8 cellular contexts compared by ENCODE assay signal in the genomic region with DNA sequence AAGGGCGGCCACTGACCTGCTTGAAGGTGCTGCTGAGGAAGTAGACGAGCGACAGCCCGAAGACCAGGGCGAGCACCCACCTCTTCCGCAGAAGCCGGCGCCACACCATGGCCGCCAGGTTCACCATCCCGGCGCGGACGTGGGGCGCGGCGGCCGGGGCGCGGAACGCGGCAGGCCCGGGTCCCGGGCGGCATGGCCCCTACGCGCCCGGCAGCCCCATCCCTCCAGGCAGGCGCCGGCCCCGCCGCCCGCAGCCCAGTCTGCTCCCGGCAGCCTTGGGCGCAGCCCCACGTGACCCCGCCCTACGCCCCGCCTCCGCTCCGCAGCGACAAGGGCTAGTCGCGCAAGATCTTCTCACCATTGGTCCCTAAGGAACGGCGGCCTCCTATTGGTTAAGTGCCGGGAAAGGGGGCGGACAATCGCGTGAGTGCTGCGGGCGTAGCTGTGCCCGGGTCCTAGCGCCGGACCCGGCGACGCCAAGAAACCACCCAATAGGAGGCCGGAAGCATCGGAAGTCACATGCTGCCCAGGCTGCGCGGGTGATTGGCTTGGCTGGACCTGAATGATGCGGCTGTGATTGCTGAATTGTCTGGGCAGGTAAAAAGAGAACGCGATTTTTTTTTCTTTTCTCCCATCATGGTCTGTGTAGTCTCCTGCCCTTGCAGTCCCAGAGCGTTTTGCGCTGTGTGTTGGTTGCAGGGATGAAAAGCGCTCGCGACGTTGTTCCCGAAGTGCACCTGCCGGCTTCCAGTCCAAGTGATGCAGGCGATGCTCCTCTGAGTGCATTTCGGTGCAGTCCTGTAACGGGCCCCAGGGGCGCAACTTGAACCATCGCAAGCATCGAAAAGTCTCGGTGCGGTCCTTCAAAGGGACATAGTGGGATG. TPM values are rescaled to one million over a fixed set of nuclear protein-coding genes. Genes with fewer than 3 reads are reported as not detected.
DNase-seq lines count a peak whose midpoint lies in the region; ATAC-seq and TF ChIP-seq lines count a peak whose summit lies in the region.

A gene with protein sequence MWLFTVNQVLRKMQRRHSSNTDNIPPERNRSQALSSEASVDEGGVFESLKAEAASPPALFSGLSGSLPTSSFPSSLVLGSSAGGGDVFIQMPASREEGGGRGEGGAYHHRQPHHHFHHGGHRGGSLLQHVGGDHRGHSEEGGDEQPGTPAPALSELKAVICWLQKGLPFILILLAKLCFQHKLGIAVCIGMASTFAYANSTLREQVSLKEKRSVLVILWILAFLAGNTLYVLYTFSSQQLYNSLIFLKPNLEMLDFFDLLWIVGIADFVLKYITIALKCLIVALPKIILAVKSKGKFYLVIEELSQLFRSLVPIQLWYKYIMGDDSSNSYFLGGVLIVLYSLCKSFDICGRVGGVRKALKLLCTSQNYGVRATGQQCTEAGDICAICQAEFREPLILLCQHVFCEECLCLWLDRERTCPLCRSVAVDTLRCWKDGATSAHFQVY (plus strand): TSS at position 542 of the 884 bp plus-strand sequence. CDS start 2,183 bp downstream, outside the sequence.
A gene with protein sequence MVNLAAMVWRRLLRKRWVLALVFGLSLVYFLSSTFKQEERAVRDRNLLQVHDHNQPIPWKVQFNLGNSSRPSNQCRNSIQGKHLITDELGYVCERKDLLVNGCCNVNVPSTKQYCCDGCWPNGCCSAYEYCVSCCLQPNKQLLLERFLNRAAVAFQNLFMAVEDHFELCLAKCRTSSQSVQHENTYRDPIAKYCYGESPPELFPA (minus strand): TSS at position 296 of the 884 bp plus-strand sequence. CDS start 169 bp downstream, at position 127.

- WGBS in ovary, 3 donors, result 0 to 1% (median 1%) methylated on average over 79 to 80 of the region's 80 CpGs

- H3K4me1 ChIP-seq in ovary (ENCODE audit: insufficient read depth) (peaks cover 3% of the 10 kb centered on the region), tibial artery (peaks cover 5 to 18% (median 11%) of the 10 kb centered on the region in 4 donors)

- H3K27me3 ChIP-seq in ovary, result no peaks in the 10 kb centered on the region
- no peaks in the 10 kb centered on the region for H3K27me3 ChIP-seq in tibial artery

- TF ChIP-seq POLR2A in GM10847 (IDR thresholded peaks at IDR 0.05; ENCODE audit: extremely low read depth, insufficient read length), result peak; percentile 90
- peak; percentile 74 for TF ChIP-seq POLR2A in ovary (IDR thresholded peaks at IDR 0.05)

- peaks cover 23% of the 10 kb centered on the region for H3K4me1 Mint-ChIP-seq in activated naive CD8-positive, alpha-beta T cell treated with anti-CD3 and anti-CD28 coated beads for 36 hours

- peak within 1 kb of the TSS; percentile 70 for H3K4me3 ChIP-seq in ovary
- peak within 1 kb of the TSS; percentile 94 to 96 for H3K4me3 ChIP-seq in tibial artery

- peak within 1 kb of the TSS; percentile 96 for H3K4me3 Mint-ChIP-seq in activated naive CD8-positive, alpha-beta T cell treated with anti-CD3 and anti-CD28 coated beads for 36 hours

- H3K27ac Mint-ChIP-seq in activated naive CD8-positive, alpha-beta T cell treated with anti-CD3 and anti-CD28 coated beads for 36 hours, result peak within 1 kb of the TSS; percentile 86

- peak; percentile 95 for DNase-seq in NCI-H1092 treated with DMSO at 0.1 percent for 48 hours (lab: John Stamatoyannopoulos, UW)
- DNase-seq in SKM-1 (lab: John Stamatoyannopoulos, UW; ENCODE audit: unreplicated experiment), result peak; percentile 71
- DNase-seq in activated naive CD8-positive, alpha-beta T cell treated with anti-CD3 and anti-CD28 coated beads for 36 hours, result peak; percentile 99
- peak; percentile 99 for DNase-seq in Right ventricle myocardium inferior (ENCODE audit: missing footprints)
- peak; percentile 98 to 99 (median 99) for DNase-seq in ovary
- peak; percentile 99 to 100 for DNase-seq in tibial artery

- no peak within 1 kb of the TSS for H3K27ac ChIP-seq in ovary
- H3K27ac ChIP-seq in tibial artery, result peak within 1 kb of the TSS; percentile 73 to 79

- no peaks in the 10 kb centered on the region for H3K27me3 Mint-ChIP-seq in activated naive CD8-positive, alpha-beta T cell treated with anti-CD3 and anti-CD28 coated beads for 36 hours

- no peak for TF ChIP-seq EP300 in ovary (IDR thresholded peaks at IDR 0.05)

- ATAC-seq in HG02610 (IDR thresholded peaks at IDR 0.05; ENCODE audit: unreplicated experiment) (peak; percentile 99), Right ventricle myocardium inferior (peak; percentile 100)

- no peak for TF ChIP-seq CTCF in ovary (IDR thresholded peaks at IDR 0.05)
- TF ChIP-seq CTCF in tibial artery (IDR thresholded peaks at IDR 0.05), result peak in 1 of 2 experiments; percentile 13

- H3K9me3 Mint-ChIP-seq in activated naive CD8-positive, alpha-beta T cell treated with anti-CD3 and anti-CD28 coated beads for 36 hours, result no peaks in the 10 kb centered on the region

- intact Hi-C loops in Right ventricle myocardium inferior (cut with DNase I), result no loop called here
- intact Hi-C loops in ovary (cut with DNase I), result loop anchor here in 1 of 4 donors (2.0 kb wide), 1 partner anchor 81 kb away; no protein-coding TSS in a partner anchor
- intact Hi-C loops in tibial artery (cut with DNase I; ENCODE audit: low total_unique reads), result loop anchor here (10.0 kb wide), 2 partner anchors 77 to 127 kb away; no protein-coding TSS in a partner anchor

- H3K9me3 ChIP-seq in ovary (no peaks in the 10 kb centered on the region), tibial artery (no peaks in the 10 kb centered on the region)

- H3K36me3 Mint-ChIP-seq in activated naive CD8-positive, alpha-beta T cell treated with anti-CD3 and anti-CD28 coated beads for 36 hours, result peaks cover 10% of the 10 kb centered on the region

- H3K36me3 ChIP-seq in ovary, result no peaks in the 10 kb centered on the region
- H3K36me3 ChIP-seq in tibial artery, result peaks cover 0 to 20% (median 3%) of the 10 kb centered on the region in 3 donors

RNA-seq across cellular contexts. Expression of the first gene that starts in this region (rescaled TPM):
- total RNA-seq in activated naive CD8-positive, alpha-beta T cell treated with anti-CD3 and anti-CD28 coated beads for 36 hours, result 10 to 100 TPM; 14.8 to 16.9 TPM
- total RNA-seq in Right ventricle myocardium inferior (1.0 TPM), ovary (1 to 10 TPM in 6 of 7 donors, under 1 TPM in 1; 0.72 to 4.3 (median 2.8) TPM)
- 1 to 10 TPM; 1.0 to 1.6 TPM for polyA plus RNA-seq in ovary

RNA-seq across cellular contexts. Expression of the second gene that starts in this region (rescaled TPM):
- total RNA-seq in activated naive CD8-positive, alpha-beta T cell treated with anti-CD3 and anti-CD28 coated beads for 36 hours, result 10 to 100 TPM; 25.4 to 28.0 TPM
- total RNA-seq in Right ventricle myocardium inferior (9.4 TPM), ovary (10 to 100 TPM; 11.0 to 19.7 (median 12.3) TPM)
- 10 to 100 TPM in 1 of 2 donors, 1 to 10 TPM in 1; 5.0 to 11.0 TPM for polyA plus RNA-seq in ovary

Comparison
In these comparisons a context has a peak if more than half of its experiments do, and no peak if none do; other contexts are left out.
1. H3K27ac ChIP-seq: peak in tibial artery (2 of 2); none in ovary (0 of 2).
2. Peak in every context shown above with its lines, with median percentiles within 50 percentile points of each other: DNase-seq.